25 cellular contexts compared by ENCODE assay signal in genomic region chr6:7986219-7986618, GRCh38.
"Had no signal": no experiment of that assay in that cellular context is flagged by ENCODE, and none has a peak within 500 bp of the region (broad histone marks: within the 10 kb centered on the region; RNA-seq: fewer than 3 reads in every experiment).

No MANE protein-coding gene starts in this region.

- DNase-seq: stimulated activated CD4-positive, alpha-beta T cell treated with anti-CD3 and anti-CD28 coated beads, Interleukin-2, amount 100 ng/mL, for 48 hours; stimulated activated CD4-positive, alpha-beta T cell treated with anti-CD3 and anti-CD28 coated beads, Interleukin-4, amount 100 ng/mL, for 1 hour; stimulated activated CD4-positive, alpha-beta T cell treated with anti-CD3 and anti-CD28 coated beads, Interleukin-4, amount 100 ng/mL, for 24 hours; stimulated activated CD4-positive, alpha-beta T cell treated with anti-CD3 and anti-CD28 coated beads, Interleukin-4, amount 100 ng/mL, for 4 hours; stimulated activated CD8-positive, alpha-beta memory T cell treated with anti-CD3 and anti-CD28 coated beads, Interleukin-4, amount 100 ng/mL, for 48 hours; stimulated activated naive B cell treated with anti-CD40 and anti-IgM and Interleukin-4, amounts not matched to agents 10 μg/mL and 1 μg/mL and 100 μg/mL, for 72 hours; stimulated activated naive CD4-positive, alpha-beta T cell; stimulated activated naive CD4-positive, alpha-beta T cell treated with Interleukin-2 at 50 U/mL for 16 hours; stimulated activated naive CD8-positive, alpha-beta T cell treated with anti-CD3 and anti-CD28 coated beads, Interleukin-15, amount 100 ng/mL, for 72 hours; stimulated activated naive CD8-positive, alpha-beta T cell treated with anti-CD3 and anti-CD28 coated beads, Interleukin-15, Interleukin-2, amounts not matched to agents 100 U/mL and 50 U/mL, for 24 hours; stomach; substantia nigra; thyroid gland; tibial artery; transverse colon; trophoblast cell; upper lobe of right lung; uterus had no signal

- H3K27me3 ChIP-seq: stomach, suprapubic skin, thyroid gland, tibial artery, tibial nerve, transverse colon, upper lobe of left lung, upper lobe of right lung, uterus, vagina had no signal

- H3K36me3 ChIP-seq: stomach, suprapubic skin, thoracic aorta, thyroid gland, tibial artery, tibial nerve, transverse colon, upper lobe of left lung, upper lobe of right lung, uterus, vagina had no signal

- H3K4me3 ChIP-seq: stomach, suprapubic skin, thoracic aorta, thyroid gland, tibial artery, tibial nerve, transverse colon, upper lobe of left lung, upper lobe of right lung, uterus, vagina had no signal

- H3K4me1 ChIP-seq: stomach, suprapubic skin, thyroid gland, tibial artery, tibial nerve, transverse colon, upper lobe of left lung, upper lobe of right lung, uterus, vagina had no signal

- H3K27ac ChIP-seq: stomach, suprapubic skin, thoracic aorta, thyroid gland, tibial artery, tibial nerve, transverse colon, upper lobe of left lung, upper lobe of right lung, uterus, vagina had no signal

- H3K9me3 ChIP-seq: stomach, suprapubic skin, thoracic aorta, thyroid gland, transverse colon, upper lobe of left lung, upper lobe of right lung, uterus, vagina had no signal

- ATAC-seq: stimulated activated effector memory CD8-positive, alpha-beta T cell treated with anti-CD3 and anti-CD28 coated beads, Interleukin-12 subunit alpha, Interleukin-12 subunit beta, amount 100 ng/mL, for 72 hours; stimulated activated memory B cell treated with anti-CD40 and anti-IgM and Interleukin-4, amounts not matched to agents 10 μg/mL and 1 μg/mL and 100 μg/mL, for 72 hours; stimulated activated naive B cell treated with anti-CD40 and anti-IgM and Interleukin-4, amounts not matched to agents 10 μg/mL and 1 μg/mL and 100 μg/mL, for 72 hours; stimulated activated naive CD8-positive, alpha-beta T cell treated with anti-CD3 and anti-CD28 coated beads, Interleukin-15, amount 100 ng/mL, for 72 hours; stimulated activated naive CD8-positive, alpha-beta T cell treated with anti-CD3 and anti-CD28 coated beads, Interleukin-15, Interleukin-2, amounts not matched to agents 100 U/mL and 50 U/mL, for 24 hours; upper lobe of right lung had no signal
